In the genomic region with DNA sequence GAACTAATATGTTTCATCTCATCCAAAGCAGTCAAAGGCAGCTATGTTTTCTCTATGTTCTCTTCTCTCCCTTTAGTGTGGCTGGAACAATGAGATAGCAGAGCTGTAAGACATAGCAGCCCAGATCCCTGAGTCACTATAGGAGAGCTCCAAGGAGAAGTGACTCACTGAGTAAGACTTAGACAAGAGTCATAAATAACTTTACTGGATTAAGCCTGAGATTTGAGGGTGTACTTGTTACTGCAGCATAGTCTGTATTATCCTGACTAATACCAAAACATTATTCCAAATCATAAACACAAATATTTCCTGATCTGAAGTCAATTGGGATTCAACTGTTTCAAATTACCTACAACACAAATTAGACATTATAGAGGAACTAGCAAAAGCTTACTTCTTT, we compare ENCODE assay signal across 26 cellular contexts. TPM values are rescaled to one million over a fixed set of nuclear protein-coding genes. Genes with fewer than 3 reads are reported as not detected.
DNase-seq lines count a peak whose midpoint lies in the region; ATAC-seq, FAIRE-seq and TF ChIP-seq lines count a peak whose summit lies in the region.
"Had no signal": no experiment of that assay in that cellular context is flagged by ENCODE, and none has a peak within 500 bp of the region (broad histone marks: within the 10 kb centered on the region; RNA-seq: fewer than 3 reads in every experiment).

No MANE protein-coding gene starts in this region.

- H3K27ac Mint-ChIP-seq in mesothelial cell of epicardium: no peak overlapping the region

- CTCF ChIA-PET in HepG2 (lab: Yijun Ruan, JAX; ENCODE audit: low intra/inter-chr PET ratio, low total read pairs): no interaction called here

- FAIRE-seq in HepG2 (lab: Jason Lieb, UNC): no peak
- FAIRE-seq: D721Med, GM18507, HTR-8/SVneo had no signal

- DNase-seq in HepG2 (ENCODE audit: low spot score) (no peak), right lobe of liver (no peak), epithelial cell of esophagus (ENCODE audit: low read depth) (peak; percentile 21), kidney tubule cell (ENCODE audit: low spot score) (peak; percentile 15), mesothelial cell of epicardium (ENCODE audit: low spot score in 2 of 2, unreplicated experiment in 2 of 2) (no peak), NCI-H1417 treated with DMSO at 0.1 percent for 48 hours (lab: John Stamatoyannopoulos, UW) (no peak), SJCRH30 (no peak), posterior vena cava (ENCODE audit: low spot score) (no peak)
- DNase-seq: 8988T, ACHN, H7, IMR-90, MM.1S, NCI-H1694, NCI-H2029 treated with DMSO at 0.1 percent for 48 hours, NCI-H446 treated with DMSO at 0.1 percent for 48 hours, NCI-H526, SHP77 treated with DMSO at 0.1 percent for 48 hours had no signal

- TF ChIP-seq EP300 in HepG2 (IDR thresholded peaks at IDR 0.05; ENCODE audit: low read depth in 2 of 2, low read length in 2 of 2): no peak
- no peak for TF ChIP-seq EP300 in HepG2 (CRISPR knock-in tag; IDR thresholded peaks at IDR 0.05; ENCODE audit: borderline replicate concordance)

- no peak overlapping the region for H3K9ac ChIP-seq in HepG2 (ENCODE audit: insufficient read depth, low read depth, low read length)
- H3K9ac ChIP-seq: KMS-11 had no signal

- H4K20me1 ChIP-seq in HepG2 (ENCODE audit: insufficient read depth, low read length): no peaks in the 10 kb centered on the region

- no peak for TF ChIP-seq RAD21 in HepG2 (CRISPR knock-in tag; IDR thresholded peaks at IDR 0.05)

- H3K79me2 ChIP-seq in HepG2 (ENCODE audit: insufficient read depth, low read length): no peaks in the 10 kb centered on the region

- no peaks in the 10 kb centered on the region for H3K4me1 Mint-ChIP-seq in mesothelial cell of epicardium

- TF ChIP-seq POLR2A in HepG2 (IDR thresholded peaks at IDR 0.05; ENCODE audit: insufficient read depth in 1 of 2, low read depth in 2 of 2, low read length in 2 of 2): no peak
- TF ChIP-seq POLR2A in right lobe of liver (IDR thresholded peaks at IDR 0.05): no peak

- no TSS peak for BruUV-seq in HepG2 (replicated peaks; lab: Mats Ljungman, UMichigan)

- ATAC-seq in HepG2 (no peak), right lobe of liver (no peak)

- no peaks in the 10 kb centered on the region for H3K4me1 ChIP-seq in HepG2 (ENCODE audit: insufficient read depth, low read length)
- H3K4me1 ChIP-seq in right lobe of liver: no peaks in the 10 kb centered on the region
- no peaks in the 10 kb centered on the region for H3K4me1 ChIP-seq in SJCRH30

- H3K36me3 ChIP-seq in HepG2 (replicated peaks in 1 of 2; ENCODE audit: control insufficient read depth in 1 of 2, insufficient read depth in 2 of 2, low read length in 2 of 2) (no peaks in the 10 kb centered on the region), right lobe of liver (no peaks in the 10 kb centered on the region), SJCRH30 (no peaks in the 10 kb centered on the region)

- POLR2A ChIA-PET in HepG2 (lab: Yijun Ruan, JAX): no interaction called here

- in situ Hi-C loops in HepG2 (cut with HindIII; ENCODE audit: extremely low pct_ligation_motif_present, low pct_unique_long_range_greater_than_20kb): no loop called here

- no peaks in the 10 kb centered on the region for H3K27me3 ChIP-seq in HepG2 (ENCODE audit: control insufficient read depth in 1 of 2, insufficient read depth in 2 of 2, low read length in 2 of 2)
- no peaks in the 10 kb centered on the region for H3K27me3 ChIP-seq in right lobe of liver
- H3K27me3 ChIP-seq in SJCRH30: no peaks in the 10 kb centered on the region

- TF ChIP-seq CTCF in HepG2 (CRISPR knock-in tag; IDR thresholded peaks at IDR 0.05) (no peak), right lobe of liver (IDR thresholded peaks at IDR 0.05) (no peak), epithelial cell of esophagus (IDR thresholded peaks at IDR 0.05; ENCODE audit: insufficient read depth, low read depth, low read length, missing control alignments) (no peak), mesothelial cell of epicardium (IDR thresholded peaks at IDR 0.05; ENCODE audit: unreplicated experiment) (no peak)

- H2AFZ ChIP-seq in HepG2 (ENCODE audit: low read length): no peak overlapping the region

- no peak overlapping the region for H3K4me3 Mint-ChIP-seq in mesothelial cell of epicardium

- H3K27ac ChIP-seq in HepG2 (ENCODE audit: extremely low read length, insufficient read depth, low read length) (no peak overlapping the region), right lobe of liver (no peak overlapping the region), SJCRH30 (no peak overlapping the region)
- H3K27ac ChIP-seq: KMS-11, RWPE1, SK-N-MC had no signal

- H3K27me3 Mint-ChIP-seq in mesothelial cell of epicardium (ENCODE audit: low read depth): peaks cover 10% of the 10 kb centered on the region

- H3K4me3 ChIP-seq in HepG2 (replicated peaks in 1 of 3; ENCODE audit: insufficient read depth in 1 of 3, low read depth in 2 of 3, low read length in 3 of 3) (no peak overlapping the region), right lobe of liver (no peak overlapping the region), epithelial cell of esophagus (ENCODE audit: low read length) (no peak overlapping the region), SJCRH30 (no peak overlapping the region)
- H3K4me3 ChIP-seq: SK-N-MC had no signal

- peaks cover 77% of the 10 kb centered on the region for H3K9me3 ChIP-seq in HepG2 (ENCODE audit: low read length)
- no peaks in the 10 kb centered on the region for H3K9me3 ChIP-seq in right lobe of liver
- H3K9me3 ChIP-seq in SJCRH30 (replicated peaks): 0 out of 2 replicates have a peak, but pooled peaks cover 3% of the 10 kb centered on the region

- no peaks in the 10 kb centered on the region for H3K36me3 Mint-ChIP-seq in mesothelial cell of epicardium

- peaks cover 9% of the 10 kb centered on the region for H3K9me3 Mint-ChIP-seq in mesothelial cell of epicardium

- no peak overlapping the region for H3K4me2 ChIP-seq in HepG2 (ENCODE audit: low read depth, low read length)
- H3K4me2 ChIP-seq: KMS-11 had no signal

- intact Hi-C loops in HepG2 (cut with micrococcal nuclease; ENCODE audit: unreplicated experiment): no loop called here
- intact Hi-C loops in right lobe of liver (cut with DNase I): no loop called here
- intact Hi-C loops in posterior vena cava (cut with DNase I): no loop called here

TF ChIP-seq in HepG2, 621 proteins besides CTCF, POLR2A, EP300 and RAD21:
- TF ChIP-seq ZNF12 (CRISPR knock-in tag; IDR thresholded peaks at IDR 0.05): 0 out of 2 replicates have a peak, but pooled peaks have one; percentile 22
- TF ChIP-seq, protein P1, sequence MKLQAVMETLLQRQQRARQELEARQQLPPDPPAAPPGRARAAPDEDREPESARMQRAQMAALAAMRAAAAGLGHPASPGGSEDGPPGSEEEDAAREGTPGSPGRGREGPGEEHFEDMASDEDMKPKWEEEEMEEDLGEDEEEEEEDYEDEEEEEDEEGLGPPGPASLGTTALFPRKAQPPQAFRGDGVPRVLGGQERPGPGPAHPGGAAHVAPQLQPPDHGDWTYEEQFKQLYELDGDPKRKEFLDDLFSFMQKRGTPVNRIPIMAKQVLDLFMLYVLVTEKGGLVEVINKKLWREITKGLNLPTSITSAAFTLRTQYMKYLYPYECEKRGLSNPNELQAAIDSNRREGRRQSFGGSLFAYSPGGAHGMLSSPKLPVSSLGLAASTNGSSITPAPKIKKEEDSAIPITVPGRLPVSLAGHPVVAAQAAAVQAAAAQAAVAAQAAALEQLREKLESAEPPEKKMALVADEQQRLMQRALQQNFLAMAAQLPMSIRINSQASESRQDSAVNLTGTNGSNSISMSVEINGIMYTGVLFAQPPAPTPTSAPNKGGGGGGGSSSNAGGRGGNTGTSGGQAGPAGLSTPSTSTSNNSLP (IDR thresholded peaks at IDR 0.05; ENCODE audit: low read depth, low read length): no peak
TF ChIP-seq in HepG2: peak in this region for 1.

RNA-seq across cellular contexts. Expression of a gene that starts 3.9 kb away (rescaled TPM):
- total RNA-seq in HepG2 (2016; rRNA removed; fragmentation: Illumina TruSeq; extraction: Trizol) (not detected in 2 replicates), right lobe of liver (not detected), mesothelial cell of epicardium (not detected in 3 replicates), posterior vena cava (not detected)
- not detected in 2 replicates for total RNA-seq in HepG2 (2016; cell fraction: cytosol; rRNA removed; fragmentation: Illumina TruSeq; extraction: Trizol; ENCODE audit: low read depth)
- not detected in 2 replicates for total RNA-seq in HepG2 (2016; cell fraction: insoluble cytoplasmic fraction; rRNA removed; fragmentation: Illumina TruSeq; extraction: Trizol)
- not detected in 2 replicates for total RNA-seq in HepG2 (2016; cell fraction: membrane; rRNA removed; fragmentation: Illumina TruSeq; extraction: Trizol)
- not detected in 2 replicates for total RNA-seq in HepG2 (2016; cell fraction: nucleus; rRNA removed; fragmentation: Illumina TruSeq; extraction: Trizol)
- polyA plus RNA-seq in HepG2 (2011; rRNA removed): not detected in 2 replicates
- not detected in 2 replicates for polyA plus RNA-seq in HepG2 (2011; cell fraction: cytosol; rRNA removed)
- not detected in 2 replicates for polyA plus RNA-seq in HepG2 (2011; cell fraction: nucleus; rRNA removed)
- polyA plus RNA-seq in HepG2 (2012): not detected in 2 replicates
- not detected in 2 replicates for polyA plus RNA-seq in HepG2 (2016; cell fraction: cytosol; fragmentation: Illumina TruSeq; extraction: Trizol; ENCODE audit: low read depth)
- not detected in 2 replicates for polyA plus RNA-seq in HepG2 (2016; cell fraction: insoluble cytoplasmic fraction; fragmentation: Illumina TruSeq; extraction: Trizol; ENCODE audit: low read depth)
- not detected in 2 replicates for polyA plus RNA-seq in HepG2 (2016; cell fraction: membrane; fragmentation: Illumina TruSeq; extraction: Trizol; ENCODE audit: low read depth)
- not detected in 2 replicates for polyA plus RNA-seq in HepG2 (2016; cell fraction: nucleus; fragmentation: Illumina TruSeq; extraction: Trizol; ENCODE audit: insufficient read depth, low read depth)
- polyA minus RNA-seq in HepG2 (2011; rRNA and poly(A)+ RNA removed; ENCODE audit: low replicate concordance): not detected in 2 replicates
- not detected in 2 replicates for polyA minus RNA-seq in HepG2 (2011; cell fraction: cytosol; rRNA and poly(A)+ RNA removed)
- not detected in 2 replicates for polyA minus RNA-seq in HepG2 (2011; cell fraction: nucleus; rRNA and poly(A)+ RNA removed)
- not detected in 2 replicates for total RNA-seq in SJCRH30 (2014; rRNA removed; shearing (Covaris generic))
- total RNA-seq: G401, H7, IMR-90 had no signal
- polyA plus RNA-seq: BJ, IMR-90 had no signal

Comparison
In these comparisons a context has a peak if more than half of its experiments do, and no peak if none do; other contexts are left out.
1. DNase-seq: peak in epithelial cell of esophagus (single experiment) and kidney tubule cell (single experiment); none in HepG2 (single experiment), right lobe of liver (0 of 3), mesothelial cell of epicardium (0 of 2), NCI-H1417 treated with DMSO at 0.1 percent for 48 hours (single experiment), SJCRH30 (0 of 2) and posterior vena cava (single experiment).